Comparison of ENCODE assay signal across 8 cellular contexts in the genomic region with DNA sequence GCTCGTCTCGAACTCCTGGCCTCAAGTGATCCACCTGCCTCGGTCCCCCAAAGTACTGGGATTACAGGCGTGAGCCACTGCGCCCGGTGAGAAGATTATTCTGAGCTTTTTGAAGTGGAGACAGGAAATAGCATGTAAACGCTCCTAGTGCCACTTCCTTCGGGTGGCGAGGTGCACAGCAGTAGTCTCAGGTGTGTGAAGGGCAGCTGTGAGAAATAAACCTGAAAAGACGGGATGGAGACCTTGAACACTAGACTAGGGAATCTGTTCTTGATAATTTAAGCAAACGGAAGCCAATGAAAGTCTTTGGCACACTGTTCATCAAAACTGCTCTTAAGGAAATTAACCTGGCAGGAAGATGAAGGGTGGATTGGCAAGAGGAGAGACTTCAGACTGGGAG. TPM values are rescaled to one million over a fixed set of nuclear protein-coding genes. Genes with fewer than 3 reads are reported as not detected.
DNase-seq lines count a peak whose midpoint lies in the region; ATAC-seq, FAIRE-seq and TF ChIP-seq lines count a peak whose summit lies in the region.

No MANE protein-coding gene starts in this region.

- H3K36me3 ChIP-seq in HepG2 (replicated peaks in 1 of 2; ENCODE audit: control insufficient read depth in 1 of 2, insufficient read depth in 2 of 2, low read length in 2 of 2) (no peaks in the 10 kb centered on the region), tibial nerve (no peaks in the 10 kb centered on the region)

- H3K9me3 Mint-ChIP-seq in activated naive CD4-positive, alpha-beta T cell treated with anti-CD3 and anti-CD28 coated beads, Interleukin-2, amount 50 U/mL, for 24 hours = no peaks in the 10 kb centered on the region

- in situ Hi-C loops in HepG2 (cut with HindIII; ENCODE audit: extremely low pct_ligation_motif_present, low pct_unique_long_range_greater_than_20kb) (no loop called here), ACHN (cut with HindIII; ENCODE audit: low pct_ligation_motif_present, low pct_unique_long_range_greater_than_20kb, low sequenced_read_pairs) (no loop called here)

- H3K4me2 ChIP-seq in HepG2 (ENCODE audit: low read depth, low read length) = peak overlapping the region; percentile 85

- 38% methylated on average over 11 of the region's 11 CpGs for WGBS in HepG2 (ENCODE audit: low lambda C conversion rate)
- WGBS in tibial nerve, 2 donors = 32 to 48% methylated on average over 8 to 11 of the region's 11 CpGs

- H3K9me3 ChIP-seq in HepG2 (ENCODE audit: low read length) (no peaks in the 10 kb centered on the region), tibial nerve (peaks cover 0 to 4% (median 0%) of the 10 kb centered on the region in 4 donors)

- H4K20me1 ChIP-seq in HepG2 (ENCODE audit: insufficient read depth, low read length) = no peaks in the 10 kb centered on the region

- TF ChIP-seq CTCF in HepG2 (CRISPR knock-in tag; IDR thresholded peaks at IDR 0.05) (no peak), tibial nerve (IDR thresholded peaks at IDR 0.05) (no peak)

- no TSS peak for BruUV-seq in HepG2 (replicated peaks; lab: Mats Ljungman, UMichigan)

- intact Hi-C loops in HepG2 (cut with micrococcal nuclease; ENCODE audit: unreplicated experiment) = loop anchor here (10.0 kb wide), 1 partner anchor 138 kb away; a partner anchor contains a TSS

- TF ChIP-seq EP300 in HepG2 (IDR thresholded peaks at IDR 0.05; ENCODE audit: low read depth in 2 of 2, low read length in 2 of 2) (no peak), HepG2 (CRISPR knock-in tag; IDR thresholded peaks at IDR 0.05; ENCODE audit: borderline replicate concordance) (no peak), tibial nerve (IDR thresholded peaks at IDR 0.05) (no peak)

- TF ChIP-seq RAD21 in HepG2 (CRISPR knock-in tag; IDR thresholded peaks at IDR 0.05) = no peak

- no peak for TF ChIP-seq POLR2A in HepG2 (IDR thresholded peaks at IDR 0.05; ENCODE audit: insufficient read depth in 1 of 2, low read depth in 2 of 2, low read length in 2 of 2)
- TF ChIP-seq POLR2A in tibial nerve (IDR thresholded peaks at IDR 0.05) = no peak

- H3K27me3 ChIP-seq in HepG2 (ENCODE audit: control insufficient read depth in 1 of 2, insufficient read depth in 2 of 2, low read length in 2 of 2) (peaks cover 0 to 33% of the 10 kb centered on the region in 2 experiments; a peak in 3 of 5 replicates), tibial nerve (peaks cover 0 to 9% of the 10 kb centered on the region in 2 donors)

- CTCF ChIA-PET in HepG2 (lab: Yijun Ruan, JAX; ENCODE audit: low intra/inter-chr PET ratio, low total read pairs) = no interaction called here

- no peaks in the 10 kb centered on the region for H3K79me2 ChIP-seq in HepG2 (ENCODE audit: insufficient read depth, low read length)

- H3K4me3 Mint-ChIP-seq in activated naive CD4-positive, alpha-beta T cell treated with anti-CD3 and anti-CD28 coated beads, Interleukin-2, amount 50 U/mL, for 24 hours = peak overlapping the region; percentile 93

- H3K36me3 Mint-ChIP-seq in activated naive CD4-positive, alpha-beta T cell treated with anti-CD3 and anti-CD28 coated beads, Interleukin-2, amount 50 U/mL, for 24 hours = no peaks in the 10 kb centered on the region

- H3K27ac ChIP-seq in HepG2 (ENCODE audit: extremely low read length, insufficient read depth, low read length) (no peak overlapping the region), tibial nerve (peak overlapping the region in 1 of 4 donors; percentile 94)

- peak; percentile 3 for DNase-seq in stimulated activated CD4-positive, alpha-beta T cell treated with anti-CD3 and anti-CD28 coated beads, Interleukin-12 subunit alpha, Interleukin-12 subunit beta, amount 100 ng/mL, for 4 hours
- DNase-seq in stimulated activated CD4-positive, alpha-beta T cell treated with anti-CD3 and anti-CD28 coated beads, Interleukin-4, amount 100 ng/mL, for 24 hours = no peak
- DNase-seq in HepG2 (ENCODE audit: low spot score) (no peak), tibial nerve (ENCODE audit: low spot score in 2 of 2) (no peak), GOT3 (lab: John Stamatoyannopoulos, UW) (no peak), ACHN (no peak)

- ATAC-seq in HepG2 = no peak
- ATAC-seq in GM19324 (IDR thresholded peaks at IDR 0.05; ENCODE audit: low FRiP score, unreplicated experiment) = no peak

- H3K4me1 ChIP-seq in HepG2 (ENCODE audit: insufficient read depth, low read length) (peaks cover 57% of the 10 kb centered on the region), tibial nerve (peaks cover 0 to 25% (median 9%) of the 10 kb centered on the region in 4 donors)

- H3K4me3 ChIP-seq in HepG2 (replicated peaks in 1 of 3; ENCODE audit: insufficient read depth in 1 of 3, low read depth in 2 of 3, low read length in 3 of 3) (peak overlapping the region; percentile 77 to 87 (median 86); a peak in 5 of 6 replicates), tibial nerve (peak overlapping the region; percentile 73 to 99 (median 92))

- H3K9ac ChIP-seq in HepG2 (ENCODE audit: insufficient read depth, low read depth, low read length) = peak overlapping the region; percentile 60; the same call in 1 of the 2 replicates

- H3K27me3 Mint-ChIP-seq in activated naive CD4-positive, alpha-beta T cell treated with anti-CD3 and anti-CD28 coated beads, Interleukin-2, amount 50 U/mL, for 24 hours = peaks cover 8% of the 10 kb centered on the region

- H2AFZ ChIP-seq in HepG2 (ENCODE audit: low read length) = peak overlapping the region; percentile 73

- no peak overlapping the region for H3K27ac Mint-ChIP-seq in activated naive CD4-positive, alpha-beta T cell treated with anti-CD3 and anti-CD28 coated beads, Interleukin-2, amount 50 U/mL, for 24 hours

- H3K4me1 Mint-ChIP-seq in activated naive CD4-positive, alpha-beta T cell treated with anti-CD3 and anti-CD28 coated beads, Interleukin-2, amount 50 U/mL, for 24 hours = peaks cover 21% of the 10 kb centered on the region

- POLR2A ChIA-PET in HepG2 (lab: Yijun Ruan, JAX) = interaction anchor here (0.7 to 3.1 kb wide), 6 partner anchors 14 to 844 kb away, joined by 3 to 14 read pairs (median 6); a partner anchor contains a TSS

- no peak for FAIRE-seq in HepG2 (lab: Jason Lieb, UNC)

RNA-seq across cellular contexts. Expression of a gene that starts 0.4 kb away (rescaled TPM):
- 0.52 and 1.1 TPM in 2 replicates for total RNA-seq in HepG2 (2016; rRNA removed; fragmentation: Illumina TruSeq; extraction: Trizol)
- total RNA-seq in HepG2 (2016; cell fraction: cytosol; rRNA removed; fragmentation: Illumina TruSeq; extraction: Trizol; ENCODE audit: low read depth) = 1.1 and 1.6 TPM in 2 replicates
- 0.42 and 0.63 TPM in 2 replicates for total RNA-seq in HepG2 (2016; cell fraction: insoluble cytoplasmic fraction; rRNA removed; fragmentation: Illumina TruSeq; extraction: Trizol)
- 1.5 and 1.6 TPM in 2 replicates for total RNA-seq in HepG2 (2016; cell fraction: membrane; rRNA removed; fragmentation: Illumina TruSeq; extraction: Trizol)
- 0.99 and 1.6 TPM in 2 replicates for total RNA-seq in HepG2 (2016; cell fraction: nucleus; rRNA removed; fragmentation: Illumina TruSeq; extraction: Trizol)
- 3.0 and 3.1 TPM in 2 replicates for polyA plus RNA-seq in HepG2 (2011; rRNA removed)
- 0.50 and 0.90 TPM in 2 replicates for polyA plus RNA-seq in HepG2 (2011; cell fraction: cytosol; rRNA removed)
- 6.5 and 7.2 TPM in 2 replicates for polyA plus RNA-seq in HepG2 (2011; cell fraction: nucleus; rRNA removed)
- polyA plus RNA-seq in HepG2 (2012) = 2.0 and 3.5 TPM in 2 replicates
- polyA plus RNA-seq in HepG2 (2016; cell fraction: cytosol; fragmentation: Illumina TruSeq; extraction: Trizol; ENCODE audit: low read depth) = 0.02 and 0.06 TPM in 2 replicates
- polyA plus RNA-seq in HepG2 (2016; cell fraction: insoluble cytoplasmic fraction; fragmentation: Illumina TruSeq; extraction: Trizol; ENCODE audit: low read depth) = 0.32 and 0.35 TPM in 2 replicates
- 0.06 and 0.13 TPM in 2 replicates for polyA plus RNA-seq in HepG2 (2016; cell fraction: membrane; fragmentation: Illumina TruSeq; extraction: Trizol; ENCODE audit: low read depth)
- 2.2 and 3.7 TPM in 2 replicates for polyA plus RNA-seq in HepG2 (2016; cell fraction: nucleus; fragmentation: Illumina TruSeq; extraction: Trizol; ENCODE audit: insufficient read depth, low read depth)
- polyA minus RNA-seq in HepG2 (2011; rRNA and poly(A)+ RNA removed; ENCODE audit: low replicate concordance) = 0.12 and 0.46 TPM in 2 replicates
- 0.88 and 1.4 TPM in 2 replicates for polyA minus RNA-seq in HepG2 (2011; cell fraction: cytosol; rRNA and poly(A)+ RNA removed)
- 5.5 and 11.3 TPM in 2 replicates for polyA minus RNA-seq in HepG2 (2011; cell fraction: nucleus; rRNA and poly(A)+ RNA removed)
- 10 to 100 TPM; 44.6 to 78.7 (median 48.0) TPM for total RNA-seq in tibial nerve

RNA-seq across cellular contexts. Expression of a gene that starts 39.6 kb away (rescaled TPM):
- 0.91 and 1.3 TPM in 2 replicates for total RNA-seq in HepG2 (2016; rRNA removed; fragmentation: Illumina TruSeq; extraction: Trizol)
- total RNA-seq in HepG2 (2016; cell fraction: cytosol; rRNA removed; fragmentation: Illumina TruSeq; extraction: Trizol; ENCODE audit: low read depth) = 0.61 TPM in 1 of 2 replicates, not detected in the other
- 1.3 and 1.6 TPM in 2 replicates for total RNA-seq in HepG2 (2016; cell fraction: insoluble cytoplasmic fraction; rRNA removed; fragmentation: Illumina TruSeq; extraction: Trizol)
- 0.25 and 0.34 TPM in 2 replicates for total RNA-seq in HepG2 (2016; cell fraction: membrane; rRNA removed; fragmentation: Illumina TruSeq; extraction: Trizol)
- total RNA-seq in HepG2 (2016; cell fraction: nucleus; rRNA removed; fragmentation: Illumina TruSeq; extraction: Trizol) = 1.3 and 1.9 TPM in 2 replicates
- 2.4 and 2.7 TPM in 2 replicates for polyA plus RNA-seq in HepG2 (2011; rRNA removed)
- 1.1 and 2.1 TPM in 2 replicates for polyA plus RNA-seq in HepG2 (2011; cell fraction: cytosol; rRNA removed)
- polyA plus RNA-seq in HepG2 (2011; cell fraction: nucleus; rRNA removed) = 0.14 and 0.80 TPM in 2 replicates
- 2.1 and 3.8 TPM in 2 replicates for polyA plus RNA-seq in HepG2 (2012)
- polyA plus RNA-seq in HepG2 (2016; cell fraction: cytosol; fragmentation: Illumina TruSeq; extraction: Trizol; ENCODE audit: low read depth) = 0.18 and 0.35 TPM in 2 replicates
- polyA plus RNA-seq in HepG2 (2016; cell fraction: insoluble cytoplasmic fraction; fragmentation: Illumina TruSeq; extraction: Trizol; ENCODE audit: low read depth) = 1.1 TPM in 2 replicates
- polyA plus RNA-seq in HepG2 (2016; cell fraction: membrane; fragmentation: Illumina TruSeq; extraction: Trizol; ENCODE audit: low read depth) = 0.19 TPM in 1 of 2 replicates, not detected in the other
- 2.6 and 2.9 TPM in 2 replicates for polyA plus RNA-seq in HepG2 (2016; cell fraction: nucleus; fragmentation: Illumina TruSeq; extraction: Trizol; ENCODE audit: insufficient read depth, low read depth)
- 0.86 TPM in 1 of 2 replicates, not detected in the other for polyA minus RNA-seq in HepG2 (2011; rRNA and poly(A)+ RNA removed; ENCODE audit: low replicate concordance)
- 0.49 and 1.1 TPM in 2 replicates for polyA minus RNA-seq in HepG2 (2011; cell fraction: cytosol; rRNA and poly(A)+ RNA removed)
- polyA minus RNA-seq in HepG2 (2011; cell fraction: nucleus; rRNA and poly(A)+ RNA removed) = 0.52 and 1.6 TPM in 2 replicates
- under 1 TPM in 3 of 4 donors, not detected in 1; 0.42 to 0.98 (median 0.87) TPM for total RNA-seq in tibial nerve

RNA-seq across cellular contexts. Expression of a gene that starts 40.8 kb away (rescaled TPM):
- total RNA-seq in HepG2 (2016; rRNA removed; fragmentation: Illumina TruSeq; extraction: Trizol) (21.7 and 30.9 TPM in 2 replicates), tibial nerve (10 to 100 TPM; 35.7 to 49.2 (median 47.4) TPM)
- 24.1 and 25.6 TPM in 2 replicates for total RNA-seq in HepG2 (2016; cell fraction: cytosol; rRNA removed; fragmentation: Illumina TruSeq; extraction: Trizol; ENCODE audit: low read depth)
- 22.9 and 27.4 TPM in 2 replicates for total RNA-seq in HepG2 (2016; cell fraction: insoluble cytoplasmic fraction; rRNA removed; fragmentation: Illumina TruSeq; extraction: Trizol)
- total RNA-seq in HepG2 (2016; cell fraction: membrane; rRNA removed; fragmentation: Illumina TruSeq; extraction: Trizol) = 7.3 and 9.1 TPM in 2 replicates
- total RNA-seq in HepG2 (2016; cell fraction: nucleus; rRNA removed; fragmentation: Illumina TruSeq; extraction: Trizol) = 51.4 and 56.6 TPM in 2 replicates
- polyA plus RNA-seq in HepG2 (2011; rRNA removed) = 11.7 and 12.7 TPM in 2 replicates
- polyA plus RNA-seq in HepG2 (2011; cell fraction: cytosol; rRNA removed) = 8.3 and 8.8 TPM in 2 replicates
- polyA plus RNA-seq in HepG2 (2011; cell fraction: nucleus; rRNA removed) = 31.9 and 33.8 TPM in 2 replicates
- polyA plus RNA-seq in HepG2 (2012) = 9.5 and 11.6 TPM in 2 replicates
- polyA plus RNA-seq in HepG2 (2016; cell fraction: cytosol; fragmentation: Illumina TruSeq; extraction: Trizol; ENCODE audit: low read depth) = 3.5 and 3.9 TPM in 2 replicates
- polyA plus RNA-seq in HepG2 (2016; cell fraction: insoluble cytoplasmic fraction; fragmentation: Illumina TruSeq; extraction: Trizol; ENCODE audit: low read depth) = 16.9 and 20.5 TPM in 2 replicates
- 3.1 and 4.9 TPM in 2 replicates for polyA plus RNA-seq in HepG2 (2016; cell fraction: membrane; fragmentation: Illumina TruSeq; extraction: Trizol; ENCODE audit: low read depth)
- polyA plus RNA-seq in HepG2 (2016; cell fraction: nucleus; fragmentation: Illumina TruSeq; extraction: Trizol; ENCODE audit: insufficient read depth, low read depth) = 44.8 and 47.2 TPM in 2 replicates
- polyA minus RNA-seq in HepG2 (2011; rRNA and poly(A)+ RNA removed; ENCODE audit: low replicate concordance) = 74.0 and 88.3 TPM in 2 replicates
- 16.3 and 16.4 TPM in 2 replicates for polyA minus RNA-seq in HepG2 (2011; cell fraction: cytosol; rRNA and poly(A)+ RNA removed)
- polyA minus RNA-seq in HepG2 (2011; cell fraction: nucleus; rRNA and poly(A)+ RNA removed) = 77.4 and 82.3 TPM in 2 replicates

Comparison
In these comparisons a context has a peak if more than half of its experiments do, and no peak if none do; other contexts are left out.
1. RNA of a gene that starts 0.4 kb away (total RNA-seq): 44.6 to 78.7 TPM in tibial nerve; 0.42 to 1.6 TPM in HepG2; every median in the first group is over 10 times any median in the second.